ENCODE assay signal across 20 cellular contexts in the genomic region with DNA sequence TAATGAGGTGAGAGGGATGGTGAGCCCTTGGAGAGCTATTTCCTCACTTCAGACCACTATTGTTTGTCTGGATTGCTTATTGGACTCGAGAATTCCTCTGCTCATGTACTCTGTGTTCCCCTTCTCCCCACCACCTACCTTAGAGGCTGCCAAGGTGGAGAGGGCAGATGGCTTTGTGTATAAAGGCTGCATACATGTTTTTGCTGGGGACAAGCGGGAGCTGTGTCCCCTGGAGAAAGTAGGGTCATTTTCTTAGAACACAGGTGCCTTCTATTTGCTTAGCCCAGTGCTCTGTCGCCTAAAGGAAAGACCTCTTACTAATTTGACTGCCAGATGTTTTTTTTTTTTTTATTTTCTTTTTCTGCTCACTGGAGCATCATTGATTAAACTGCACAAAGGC.
"Had no signal": no experiment of that assay in that cellular context is flagged by ENCODE, and none has a peak within 500 bp of the region (broad histone marks: within the 10 kb centered on the region; RNA-seq: fewer than 3 reads in every experiment).

No MANE protein-coding gene starts in this region.

- H3K9me3 Mint-ChIP-seq: activated B cell treated with CpG ODN at 0.5 μM for 24 hours; activated CD4-positive, alpha-beta memory T cell treated with anti-CD3 and anti-CD28 coated beads for 36 hours; activated naive CD8-positive, alpha-beta T cell treated with anti-CD3 and anti-CD28 coated beads, Interleukin-2, amount 50 U/mL, for 24 hours; activated T-helper 17 cell treated with anti-CD3 and anti-CD28 coated beads, Interleukin-2, amount 50 U/mL, for 72 hours; brain; neural crest cell; T-helper 2 cell treated with Interferon-gamma antibody and Interleukin-4, amounts not matched to agents 5 μg/mL and 100 μg/mL, for 36 hours had no signal

- ATAC-seq: activated naive CD8-positive, alpha-beta T cell treated with anti-CD3 and anti-CD28 coated beads, Interleukin-2, amount 50 U/mL, for 24 hours; activated T-helper 17 cell treated with anti-CD3 and anti-CD28 coated beads, Interleukin-2, amount 50 U/mL, for 72 hours; left lobe of liver had no signal

- H3K27ac Mint-ChIP-seq: activated B cell treated with CpG ODN at 0.5 μM for 24 hours; activated CD4-positive, alpha-beta memory T cell treated with anti-CD3 and anti-CD28 coated beads for 36 hours; activated naive CD8-positive, alpha-beta T cell treated with anti-CD3 and anti-CD28 coated beads, Interleukin-2, amount 50 U/mL, for 24 hours; activated T-helper 17 cell treated with anti-CD3 and anti-CD28 coated beads, Interleukin-2, amount 50 U/mL, for 72 hours; brain; T-helper 2 cell treated with Interferon-gamma antibody and Interleukin-4, amounts not matched to agents 5 μg/mL and 100 μg/mL, for 36 hours had no signal

- H3K36me3 ChIP-seq: thyroid gland had no signal

- H3K4me3 Mint-ChIP-seq: activated B cell treated with CpG ODN at 0.5 μM for 24 hours; activated CD4-positive, alpha-beta memory T cell treated with anti-CD3 and anti-CD28 coated beads for 36 hours; activated naive CD8-positive, alpha-beta T cell treated with anti-CD3 and anti-CD28 coated beads, Interleukin-2, amount 50 U/mL, for 24 hours; activated T-helper 17 cell treated with anti-CD3 and anti-CD28 coated beads, Interleukin-2, amount 50 U/mL, for 72 hours; brain; neural crest cell; T-helper 2 cell treated with Interferon-gamma antibody and Interleukin-4, amounts not matched to agents 5 μg/mL and 100 μg/mL, for 36 hours had no signal

- H3K4me3 ChIP-seq: thyroid gland had no signal

- H3K4me1 Mint-ChIP-seq: activated B cell treated with CpG ODN at 0.5 μM for 24 hours, brain, neural crest cell had no signal

- H3K27me3 ChIP-seq: thyroid gland had no signal

- DNase-seq: activated B cell treated with CpG ODN at 0.5 μM for 24 hours; activated CD4-positive, alpha-beta memory T cell treated with anti-CD3 and anti-CD28 coated beads for 36 hours; activated CD4-positive, alpha-beta T cell treated with anti-CD3 and anti-CD28 coated beads for 4 hours; activated naive CD4-positive, alpha-beta T cell; activated naive CD8-positive, alpha-beta T cell treated with anti-CD3 and anti-CD28 coated beads, Interleukin-2, amount 50 U/mL, for 24 hours; activated T-cell treated with anti-CD3 and anti-CD28 coated beads, Interleukin-2, amount 50 U/mL, for 1 hour; anterior cingulate cortex; central memory CD4-positive, alpha-beta T cell; hypothalamus; kidney; stimulated activated CD4-positive, alpha-beta T cell treated with anti-CD3 and anti-CD28 coated beads, Interleukin-12 subunit alpha, Interleukin-12 subunit beta, amount 100 ng/mL, for 4 hours; stimulated activated CD4-positive, alpha-beta T cell treated with anti-CD3 and anti-CD28 coated beads, Interleukin-1b, Interleukin-23, amount 100 ng/mL, for 48 hours; stimulated activated CD8-positive, alpha-beta memory T cell treated with anti-CD3 and anti-CD28 coated beads, Interleukin-4, amount 100 ng/mL, for 48 hours; stimulated activated naive CD4-positive, alpha-beta T cell treated with Interleukin-2 at 50 U/mL for 16 hours had no signal

- H3K36me3 Mint-ChIP-seq: activated CD4-positive, alpha-beta memory T cell treated with anti-CD3 and anti-CD28 coated beads for 36 hours; brain had no signal

- H3K9me3 ChIP-seq: thyroid gland had no signal

- H3K27me3 Mint-ChIP-seq: activated CD4-positive, alpha-beta memory T cell treated with anti-CD3 and anti-CD28 coated beads for 36 hours; activated naive CD8-positive, alpha-beta T cell treated with anti-CD3 and anti-CD28 coated beads, Interleukin-2, amount 50 U/mL, for 24 hours; activated T-helper 17 cell treated with anti-CD3 and anti-CD28 coated beads, Interleukin-2, amount 50 U/mL, for 72 hours had no signal
